Comparison of ENCODE assay signal across 19 cellular contexts in genomic region chr20:13756551-13756950, GRCh38. TPM values are rescaled to one million over a fixed set of nuclear protein-coding genes. Genes with fewer than 3 reads are reported as not detected.
A peak's percentile ranks its signal among the peaks of the same experiment; 100 is the strongest.
DNase-seq lines count a peak whose midpoint lies in the region; ATAC-seq, FAIRE-seq and TF ChIP-seq lines count a peak whose summit lies in the region.
"Had no signal": no experiment of that assay in that cellular context is flagged by ENCODE, and none has a peak within 500 bp of the region (broad histone marks: within the 10 kb centered on the region; RNA-seq: fewer than 3 reads in every experiment).

No MANE protein-coding gene starts in this region.

- DNase-seq in DND-41 (no peak), GM12878 (ENCODE audit: low read depth, low spot score) (no peak), epithelial cell of prostate (ENCODE audit: low read depth, low spot score) (no peak), smooth muscle cell (lab: John Stamatoyannopoulos, UW; ENCODE audit: unreplicated experiment) (no peak), DMS 273 treated with DMSO at 0.1 percent for 48 hours (lab: John Stamatoyannopoulos, UW) (no peak)
- DNase-seq: 8988T; AML-193; Caco-2; CD8-positive, alpha-beta memory T cell; DMS79; GDM1; GOT3 had no signal

- TF ChIP-seq EP300 in GM12878 (IDR thresholded peaks at IDR 0.05; ENCODE audit: borderline replicate concordance in 1 of 2, control insufficient read depth in 1 of 2, low read depth in 2 of 2, low read length in 2 of 2), result no peak

- peak overlapping the region; percentile 8; the same call in 1 of the 2 replicates for H3K27ac ChIP-seq in DND-41 (ENCODE audit: low read length)
- no peak overlapping the region for H3K27ac ChIP-seq in GM12878 (ENCODE audit: control insufficient read depth, insufficient read depth)
- peak overlapping the region; percentile 47 for H3K27ac ChIP-seq in epithelial cell of prostate
- H3K27ac ChIP-seq in smooth muscle cell (ENCODE audit: low read depth), result peak overlapping the region; percentile 53
- H3K27ac ChIP-seq: BLaER1 had no signal

- H3K27me3 ChIP-seq in DND-41 (ENCODE audit: insufficient read depth, low read length, poor library complexity), result no peaks in the 10 kb centered on the region
- no peaks in the 10 kb centered on the region for H3K27me3 ChIP-seq in GM12878 (replicated peaks in 1 of 2; ENCODE audit: control insufficient read depth in 2 of 2, insufficient read depth in 2 of 2, low read length in 1 of 2)
- no peaks in the 10 kb centered on the region for H3K27me3 ChIP-seq in smooth muscle cell (ENCODE audit: low read depth)
- H3K27me3 ChIP-seq: BLaER1 had no signal

- no peak for TF ChIP-seq CTCF in DND-41 (IDR thresholded peaks at IDR 0.05; ENCODE audit: borderline replicate concordance, extremely low read depth, low read length, poor library complexity, severe bottlenecking)
- TF ChIP-seq CTCF in GM12878 (IDR thresholded peaks at IDR 0.05 in 2 of 3, conservative IDR thresholded peaks at IDR 0.05 in 1 of 3; ENCODE audit: control insufficient read depth in 2 of 3, extremely low read depth in 1 of 3, insufficient read depth in 1 of 3, low read depth in 3 of 3, low read length in 3 of 3), result no peak
- TF ChIP-seq CTCF in smooth muscle cell (IDR thresholded peaks at IDR 0.05; ENCODE audit: borderline replicate concordance, insufficient read depth, poor library complexity, severe bottlenecking), result no peak

- H3K9ac ChIP-seq in DND-41 (ENCODE audit: low read depth, low read length) (no peak overlapping the region), GM12878 (ENCODE audit: control insufficient read depth, insufficient read depth, low read length) (no peak overlapping the region), smooth muscle cell (ENCODE audit: low read depth) (no peak overlapping the region)
- H3K9ac ChIP-seq: BLaER1 had no signal

- H3K4me2 ChIP-seq in DND-41 (ENCODE audit: insufficient read depth, low read length), result no peak overlapping the region
- no peak overlapping the region for H3K4me2 ChIP-seq in GM12878 (ENCODE audit: control insufficient read depth, insufficient read depth)
- no peak overlapping the region for H3K4me2 ChIP-seq in smooth muscle cell
- H3K4me2 ChIP-seq: BLaER1 had no signal

- H3K4me1 ChIP-seq in DND-41 (ENCODE audit: insufficient read depth, low read length) (peaks cover 19% of the 10 kb centered on the region), GM12878 (ENCODE audit: control insufficient read depth, insufficient read depth, low read length) (no peaks in the 10 kb centered on the region; the same call in 1 of the 2 replicates), smooth muscle cell (ENCODE audit: low read depth) (no peaks in the 10 kb centered on the region)
- H3K4me1 ChIP-seq: BLaER1, Caco-2 had no signal

- ATAC-seq in DND-41 (ENCODE audit: insufficient read depth, low read depth) (no peak), GM12878 (no peak), GM21515 (IDR thresholded peaks at IDR 0.05; ENCODE audit: unreplicated experiment) (no peak), GM19328 (IDR thresholded peaks at IDR 0.05; ENCODE audit: unreplicated experiment) (no peak)
- ATAC-seq: HepG2 had no signal

- H3K9me3 ChIP-seq in DND-41 (ENCODE audit: insufficient read depth, low read length, severe bottlenecking) (no peaks in the 10 kb centered on the region), GM12878 (replicated peaks; ENCODE audit: control insufficient read depth, insufficient read depth, low read length) (no peaks in the 10 kb centered on the region), smooth muscle cell (replicated peaks; ENCODE audit: low read depth) (no peaks in the 10 kb centered on the region)
- H3K9me3 ChIP-seq: BLaER1, Caco-2, HAP-1 had no signal

- CTCF ChIA-PET in GM12878 (lab: Yijun Ruan, JAX), result interaction anchor here (0.8 to 5.0 kb wide), 2 partner anchors 15 to 146 kb away, joined by 3 to 25 read pairs; no protein-coding TSS in a partner anchor

- RAD21 ChIA-PET in GM12878 (lab: Charles Lee; ENCODE audit: unreplicated experiment), result no interaction called here

- 95% methylated on average over 1 of the region's 1 CpG for WGBS in GM12878 (ENCODE audit: insufficient coverage, insufficient replicate concordance, low lambda C conversion rate, missing lambda C conversion rate)
- WGBS in smooth muscle cell (ENCODE audit: low lambda C conversion rate), result 81% methylated on average over 1 of the region's 1 CpG

- H4K20me1 ChIP-seq in DND-41 (ENCODE audit: insufficient read depth, low read length) (no peaks in the 10 kb centered on the region), GM12878 (ENCODE audit: control insufficient read depth, insufficient read depth) (no peaks in the 10 kb centered on the region), smooth muscle cell (ENCODE audit: low read depth) (no peaks in the 10 kb centered on the region)
- H4K20me1 ChIP-seq: BLaER1 had no signal

- in situ Hi-C loops in GM12878 (cut with MboI), result no loop called here

- intact Hi-C loops in GM12878 (cut with micrococcal nuclease; ENCODE audit: unreplicated experiment), result no loop called here

- H3K4me3 ChIP-seq in DND-41 (ENCODE audit: low read depth in 1 of 2, low read length in 2 of 2) (no peak overlapping the region), GM12878 (no peak overlapping the region), smooth muscle cell (no peak overlapping the region)
- H3K4me3 ChIP-seq: BLaER1, HAP-1 had no signal

- SMC1A ChIA-PET in GM12878 (lab: Charles Lee; ENCODE audit: uncharacterized antibody, unreplicated experiment), result interaction anchor here (0.6 to 1.8 kb wide), 7 partner anchors 12 to 490 kb away, joined by 3 to 4 read pairs (median 3); no protein-coding TSS in a partner anchor

- peak; percentile 68 for FAIRE-seq in GM12878 (lab: Jason Lieb, UNC)
- FAIRE-seq: GM18507, HepG2, HTR-8/SVneo had no signal

- POLR2A ChIA-PET in GM12878 (lab: Charles Lee), result no interaction called here

- TF ChIP-seq POLR2A in GM12878 (IDR thresholded peaks at IDR 0.05; ENCODE audit: low read depth, low read length), result no peak

- BruUV-seq in GM12878 (replicated peaks; lab: Mats Ljungman, UMichigan), result no TSS peak

- peaks cover 23% of the 10 kb centered on the region for H3K79me2 ChIP-seq in DND-41 (ENCODE audit: insufficient read depth, low read length)
- no peaks in the 10 kb centered on the region for H3K79me2 ChIP-seq in GM12878 (ENCODE audit: control insufficient read depth, insufficient read depth, low read length)
- H3K79me2 ChIP-seq in smooth muscle cell (ENCODE audit: low read depth), result no peaks in the 10 kb centered on the region

- no peaks in the 10 kb centered on the region for H3F3A ChIP-seq in smooth muscle cell (ENCODE audit: low read depth)

- no peak overlapping the region for H2AFZ ChIP-seq in DND-41 (ENCODE audit: low read depth, low read length)
- H2AFZ ChIP-seq in GM12878 (ENCODE audit: control insufficient read depth, low read depth, low read length), result no peak overlapping the region
- no peak overlapping the region for H2AFZ ChIP-seq in smooth muscle cell (ENCODE audit: low read depth)

- TF ChIP-seq RAD21 in GM12878 (IDR thresholded peaks at IDR 0.05; ENCODE audit: insufficient read depth, low read depth, low read length), result no peak

- peaks cover 82% of the 10 kb centered on the region for H3K36me3 ChIP-seq in DND-41 (ENCODE audit: insufficient read depth, low read length)
- H3K36me3 ChIP-seq in GM12878 (ENCODE audit: control insufficient read depth in 2 of 2, insufficient read depth in 2 of 2, low read length in 1 of 2), result peaks cover 0 to 10% of the 10 kb centered on the region in 2 experiments; a peak in 2 of 4 replicates
- peaks cover 13% of the 10 kb centered on the region for H3K36me3 ChIP-seq in smooth muscle cell (ENCODE audit: low read depth)

TF ChIP-seq in GM12878, 131 proteins besides CTCF, POLR2A, EP300 and RAD21 (continues in another document):
- TF ChIP-seq CBX3 (IDR thresholded peaks at IDR 0.05; ENCODE audit: borderline replicate concordance, low read depth), result no peak
- no peak for TF ChIP-seq ZNF24 (IDR thresholded peaks at IDR 0.05)
- no peak for TF ChIP-seq POU2F2 (IDR thresholded peaks at IDR 0.05; ENCODE audit: borderline replicate concordance, low read depth, low read length)

RNA-seq across cellular contexts. Expression of gene ESF1, which starts 28.2 kb away (rescaled TPM):
- total RNA-seq in GM12878 (2013; cell fraction: nucleolus; rRNA removed), result 35.3 and 35.5 TPM in 2 replicates
- 9.2 and 15.0 TPM in 2 replicates for total RNA-seq in GM12878 (2014; rRNA removed)
- total RNA-seq in GM12878 (2014; rRNA removed; fragmentation: Illumina TruSeq; extraction: Trizol), result 32.9 and 36.3 TPM in 2 replicates
- 19.1 and 20.2 TPM in 2 replicates for total RNA-seq in GM12878 (2021)
- 9.6 TPM for polyA plus RNA-seq in GM12878 (2011; ENCODE audit: low read depth)
- 9.4 and 18.3 TPM in 2 replicates for polyA plus RNA-seq in GM12878 (2011; rRNA removed)
- 1.0 and 1.6 TPM in 2 replicates for polyA plus RNA-seq in GM12878 (2011; cell fraction: cytosol; rRNA removed)
- 2.6 and 6.4 TPM in 2 replicates for polyA plus RNA-seq in GM12878 (2011; cell fraction: nucleus; rRNA removed)
- 15.6 and 17.3 TPM in 2 replicates for polyA plus RNA-seq in GM12878 (2012)
- polyA plus RNA-seq in GM12878 (2014; fragmentation: Illumina TruSeq; extraction: Trizol), result 36.2 and 46.3 TPM in 2 replicates
- polyA plus RNA-seq in GM12878 (2014; fragmentation: Nextera tagmentation; extraction: Ambion mirVana), result 10 to 100 TPM; 20.2 to 27.6 TPM
- 11.5 and 16.5 TPM in 2 replicates for polyA plus RNA-seq in GM12878 (2014; rRNA removed)
- polyA plus RNA-seq in GM12878 (2016; fragmentation: Nextera tagmentation; extraction: Ambion mirVana), result 10 to 100 TPM; 11.0 to 14.1 TPM
- polyA minus RNA-seq in GM12878 (2011; rRNA and poly(A)+ RNA removed), result 2.0 and 2.2 TPM in 2 replicates
- polyA minus RNA-seq in GM12878 (2011; cell fraction: cytosol; rRNA and poly(A)+ RNA removed), result 4.3 and 4.4 TPM in 2 replicates
- 2.7 and 7.0 TPM in 2 replicates for polyA minus RNA-seq in GM12878 (2011; cell fraction: nucleus; rRNA and poly(A)+ RNA removed)
- 9.3 and 10.7 TPM in 2 replicates for total RNA-seq in smooth muscle cell
- 5.6 and 7.6 TPM in 2 replicates for polyA plus RNA-seq in smooth muscle cell

RNA-seq across cellular contexts. Expression of gene NDUFAF5, which starts 28.3 kb away (rescaled TPM):
- total RNA-seq in GM12878 (2013; cell fraction: nucleolus; rRNA removed), result 61.2 and 61.3 TPM in 2 replicates
- 15.6 and 19.8 TPM in 2 replicates for total RNA-seq in GM12878 (2014; rRNA removed)
- 24.8 and 25.2 TPM in 2 replicates for total RNA-seq in GM12878 (2014; rRNA removed; fragmentation: Illumina TruSeq; extraction: Trizol)
- total RNA-seq in GM12878 (2021), result 27.2 and 36.9 TPM in 2 replicates
- 19.1 TPM for polyA plus RNA-seq in GM12878 (2011; ENCODE audit: low read depth)
- 28.5 and 41.9 TPM in 2 replicates for polyA plus RNA-seq in GM12878 (2011; rRNA removed)
- 8.9 and 11.0 TPM in 2 replicates for polyA plus RNA-seq in GM12878 (2011; cell fraction: cytosol; rRNA removed)
- 25.4 and 31.0 TPM in 2 replicates for polyA plus RNA-seq in GM12878 (2011; cell fraction: nucleus; rRNA removed)
- polyA plus RNA-seq in GM12878 (2012), result 15.2 and 20.9 TPM in 2 replicates
- 23.9 and 38.5 TPM in 2 replicates for polyA plus RNA-seq in GM12878 (2014; fragmentation: Illumina TruSeq; extraction: Trizol)
- polyA plus RNA-seq in GM12878 (2014; fragmentation: Nextera tagmentation; extraction: Ambion mirVana), result 10 to 100 TPM; 24.7 to 27.5 TPM
- 19.0 and 28.8 TPM in 2 replicates for polyA plus RNA-seq in GM12878 (2014; rRNA removed)
- 10 to 100 TPM; 30.6 to 33.1 TPM for polyA plus RNA-seq in GM12878 (2016; fragmentation: Nextera tagmentation; extraction: Ambion mirVana)
- polyA minus RNA-seq in GM12878 (2011; rRNA and poly(A)+ RNA removed), result 9.8 and 15.4 TPM in 2 replicates
- 3.0 and 3.1 TPM in 2 replicates for polyA minus RNA-seq in GM12878 (2011; cell fraction: cytosol; rRNA and poly(A)+ RNA removed)
- polyA minus RNA-seq in GM12878 (2011; cell fraction: nucleus; rRNA and poly(A)+ RNA removed), result 15.2 and 21.0 TPM in 2 replicates
- 15.1 and 19.6 TPM in 2 replicates for total RNA-seq in smooth muscle cell
- polyA plus RNA-seq in smooth muscle cell, result 23.7 and 27.9 TPM in 2 replicates
